8 cellular contexts compared by ENCODE assay signal in the genomic region with DNA sequence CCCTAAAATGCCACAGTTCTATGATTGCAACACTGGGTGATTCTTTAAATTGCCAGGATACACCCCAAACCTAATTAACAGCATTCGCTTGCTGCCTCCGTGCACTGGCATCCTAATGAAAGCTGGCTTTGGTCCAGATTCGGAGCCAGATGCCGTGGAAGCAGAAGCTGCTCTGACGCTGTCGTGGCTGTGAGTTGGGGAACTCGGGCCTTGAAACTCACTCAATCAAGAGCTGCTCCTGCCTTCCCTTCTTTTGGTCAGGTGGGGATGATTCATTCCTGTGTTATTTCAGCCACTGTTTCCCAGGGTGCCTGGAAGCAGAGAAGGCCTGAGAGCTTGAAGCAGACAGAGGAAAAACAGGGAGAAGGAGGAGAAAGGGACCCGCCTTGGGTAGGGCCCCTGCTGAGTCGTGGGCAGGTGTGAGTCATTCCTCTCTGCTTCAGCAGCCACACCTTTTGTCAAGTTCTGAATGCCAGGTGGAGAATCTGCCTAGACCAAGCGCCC.
A peak's percentile ranks its signal among the peaks of the same experiment; 100 is the strongest.
DNase-seq lines count a peak whose midpoint lies in the region; ATAC-seq lines count a peak whose summit lies in the region.

No MANE protein-coding gene starts in this region.

- peak; percentile 83 for DNase-seq in DMS 273 (lab: John Stamatoyannopoulos, UW; ENCODE audit: unreplicated experiment)
- no peak for DNase-seq in DMS 273 treated with DMSO at 0.1 percent for 48 hours (lab: John Stamatoyannopoulos, UW)
- peak; percentile 66 for DNase-seq in NCI-H2029 treated with DMSO at 0.1 percent for 48 hours (lab: John Stamatoyannopoulos, UW)
- peak; percentile 90 for DNase-seq in astrocyte of the hippocampus (ENCODE audit: low read depth, low spot score)
- DNase-seq in kidney tubule cell (ENCODE audit: low spot score): peak; percentile 100
- no peak for DNase-seq in GF-D8 (lab: John Stamatoyannopoulos, UW)

- ATAC-seq in HG03139 (IDR thresholded peaks at IDR 0.05; ENCODE audit: unreplicated experiment) (no peak), HG03159 (IDR thresholded peaks at IDR 0.05; ENCODE audit: unreplicated experiment) (no peak)

Comparison
In these comparisons a context has a peak if more than half of its experiments do, and no peak if none do; other contexts are left out.
1. DNase-seq: peak in DMS 273 (single experiment), NCI-H2029 treated with DMSO at 0.1 percent for 48 hours (single experiment), astrocyte of the hippocampus (single experiment) and kidney tubule cell (single experiment); none in DMS 273 treated with DMSO at 0.1 percent for 48 hours (single experiment) and GF-D8 (single experiment).